Comparison of ENCODE assay signal across 1 cellular context in the genomic region with DNA sequence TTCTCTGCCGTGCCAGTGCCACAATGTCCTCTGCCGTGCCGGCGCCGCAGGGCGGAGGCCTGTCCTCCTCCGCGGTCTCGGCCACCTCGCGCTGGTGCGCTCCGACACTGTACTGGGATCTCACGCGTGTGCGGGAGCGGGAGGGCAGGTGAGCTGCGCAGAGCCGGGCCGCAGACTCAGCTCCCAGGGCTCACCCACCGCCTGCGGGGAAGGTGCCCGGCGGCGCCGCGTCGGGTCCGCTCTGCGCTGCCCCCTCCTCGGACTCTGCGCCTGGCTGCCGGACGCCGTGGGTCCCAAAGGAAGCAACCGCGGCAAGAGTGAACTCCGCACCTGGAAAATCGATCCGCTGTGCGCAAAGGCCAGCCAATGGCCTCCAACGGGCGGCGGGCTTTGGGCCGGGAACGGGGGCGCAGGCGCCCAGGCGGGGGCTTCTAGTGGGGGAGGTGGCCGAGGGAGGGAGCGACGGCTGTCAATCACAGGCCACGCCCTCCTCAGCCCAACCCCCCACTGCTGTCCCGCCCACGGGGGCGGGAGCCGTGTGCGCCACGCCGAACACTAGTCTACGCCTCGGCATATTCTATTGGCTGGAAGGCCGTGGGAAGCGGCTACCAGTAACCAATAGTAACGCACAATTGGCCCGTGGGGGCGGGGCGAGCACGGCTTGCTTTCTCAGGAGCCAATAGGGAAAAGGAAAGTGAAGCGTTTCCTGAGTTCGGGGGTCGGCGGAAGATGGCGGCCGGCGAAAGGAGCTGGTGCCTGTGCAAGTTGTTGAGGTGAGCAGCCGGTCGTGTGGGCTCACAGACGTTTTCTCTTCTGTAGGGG.
A peak's percentile ranks its signal among the peaks of the same experiment; 100 is the strongest.
TF ChIP-seq lines count a peak whose summit lies in the region.

Gene ALG11 (plus strand): TSS at position 709 of the 822 bp plus-strand sequence. CDS start 21 bp downstream, at position 730.

TF ChIP-seq in K562, 482 proteins besides CTCF, POLR2A, EP300 and RAD21 (continued from another document):
- TF ChIP-seq ETV5 (CRISPR knock-in tag; IDR thresholded peaks at IDR 0.05; ENCODE audit: low read depth): 0 out of 2 replicates have a peak, but pooled peaks have one; percentile 31
- TF ChIP-seq POLR2B (IDR thresholded peaks at IDR 0.05; ENCODE audit: low read depth, partially characterized antibody): peak; percentile 61
- peak; percentile 78 for TF ChIP-seq RBBP5 (IDR thresholded peaks at IDR 0.05; ENCODE audit: borderline replicate concordance, insufficient read depth, low read length, poor library complexity, severe bottlenecking)
- TF ChIP-seq MBD2 (IDR thresholded peaks at IDR 0.05; ENCODE audit: borderline replicate concordance, low read depth): peak; percentile 86
- peak; percentile 34 for TF ChIP-seq L3MBTL2 (IDR thresholded peaks at IDR 0.05)
- peak; percentile 89 for TF ChIP-seq EGR1 (conservative IDR thresholded peaks at IDR 0.05)
- TF ChIP-seq JUN (IDR thresholded peaks at IDR 0.05; ENCODE audit: borderline replicate concordance, low read depth, low read length): no peak
- TF ChIP-seq JUN (CRISPR knock-in tag; IDR thresholded peaks at IDR 0.05; ENCODE audit: borderline replicate concordance): no peak
